ENCODE assay signal across 23 cellular contexts in the genomic region with DNA sequence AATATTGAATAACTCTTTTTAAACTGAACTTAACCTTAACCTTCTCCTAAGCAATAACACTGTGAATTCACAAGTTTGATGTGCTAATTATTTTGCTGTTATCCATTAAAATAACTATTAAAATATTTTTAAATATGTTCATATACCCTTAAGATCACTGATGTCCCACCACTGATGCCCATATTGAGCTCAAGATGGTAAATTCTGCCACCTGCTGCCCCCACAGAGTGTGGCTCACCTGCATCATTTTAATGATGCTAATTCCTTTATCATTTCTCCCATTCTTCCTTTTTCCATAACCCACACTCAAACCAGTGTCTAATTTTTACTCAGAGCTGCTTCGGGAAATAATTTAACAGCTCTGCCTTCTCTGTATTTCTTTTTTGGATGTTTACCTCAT.
"Had no signal": no experiment of that assay in that cellular context is flagged by ENCODE, and none has a peak within 500 bp of the region (broad histone marks: within the 10 kb centered on the region; RNA-seq: fewer than 3 reads in every experiment).

No MANE protein-coding gene starts in this region.

- H3K9me3 Mint-ChIP-seq: activated CD8-positive, alpha-beta T cell treated with anti-CD3 and anti-CD28 coated beads for 36 hours; activated naive CD4-positive, alpha-beta T cell treated with anti-CD3 and anti-CD28 coated beads, Interleukin-2, amount 50 U/mL, for 72 hours; WTC11 had no signal

- H3K36me3 Mint-ChIP-seq: activated naive CD4-positive, alpha-beta T cell treated with anti-CD3 and anti-CD28 coated beads, Interleukin-2, amount 50 U/mL, for 72 hours; WTC11 had no signal

- H3K27ac ChIP-seq: body of pancreas, colonic mucosa, esophagus squamous epithelium, left ventricle myocardium inferior, ovary, right lobe of liver had no signal

- H3K4me3 ChIP-seq: body of pancreas, colonic mucosa, esophagus squamous epithelium, left ventricle myocardium inferior, mucosa of descending colon, ovary, right lobe of liver, smooth muscle cell had no signal

- H3K4me1 Mint-ChIP-seq: naive thymus-derived CD4-positive, alpha-beta T cell had no signal

- H3K4me2 ChIP-seq: smooth muscle cell had no signal

- DNase-seq: activated CD4-positive, alpha-beta T cell treated with anti-CD3 and anti-CD28 coated beads for 48 hours; activated CD8-positive, alpha-beta memory T cell treated with anti-CD3 and anti-CD28 coated beads, Interleukin-2, amount 50 U/mL, for 4 hours; activated CD8-positive, alpha-beta T cell treated with anti-CD3 and anti-CD28 coated beads for 36 hours; activated effector memory CD4-positive, alpha-beta T cell treated with anti-CD3 and anti-CD28 coated beads, Interleukin-2, amount 50 U/mL, for 16 hours; activated T-cell treated with anti-CD3 and anti-CD28 coated beads, Interleukin-2, amount 50 U/mL, for 48 hours; amniotic stem cell; body of pancreas; caudate nucleus; colonic mucosa; esophagus squamous epithelium; hippocampal formation; left ventricle myocardium inferior; mucosa of descending colon; naive thymus-derived CD4-positive, alpha-beta T cell; ovary; right lobe of liver; stimulated activated CD4-positive, alpha-beta T cell treated with anti-CD3 and anti-CD28 coated beads, Interleukin-4, amount 100 ng/mL, for 4 hours; stimulated activated CD8-positive, alpha-beta memory T cell treated with anti-CD3 and anti-CD28 coated beads, Interleukin-4, amount 100 ng/mL, for 48 hours; stimulated activated naive CD4-positive, alpha-beta T cell treated with Interleukin-2 at 50 U/mL for 16 hours; trophoblast cell had no signal

- H3K27me3 ChIP-seq: body of pancreas, colonic mucosa, esophagus squamous epithelium, ovary, right lobe of liver had no signal

- H3K4me1 ChIP-seq: body of pancreas, colonic mucosa, esophagus squamous epithelium, left ventricle myocardium inferior, right lobe of liver had no signal

- H3K36me3 ChIP-seq: colonic mucosa, esophagus squamous epithelium, left ventricle myocardium inferior, ovary, right lobe of liver had no signal

- H3K27me3 Mint-ChIP-seq: activated CD8-positive, alpha-beta T cell treated with anti-CD3 and anti-CD28 coated beads for 36 hours; naive thymus-derived CD4-positive, alpha-beta T cell had no signal

- H3K9me3 ChIP-seq: body of pancreas, colonic mucosa, esophagus squamous epithelium, left ventricle myocardium inferior, mucosa of descending colon, ovary, right lobe of liver had no signal

- H3K27ac Mint-ChIP-seq: activated CD8-positive, alpha-beta T cell treated with anti-CD3 and anti-CD28 coated beads for 36 hours; activated naive CD4-positive, alpha-beta T cell treated with anti-CD3 and anti-CD28 coated beads, Interleukin-2, amount 50 U/mL, for 72 hours; naive thymus-derived CD4-positive, alpha-beta T cell; WTC11 had no signal

- H3K4me3 Mint-ChIP-seq: activated CD8-positive, alpha-beta T cell treated with anti-CD3 and anti-CD28 coated beads for 36 hours; naive thymus-derived CD4-positive, alpha-beta T cell; WTC11 had no signal
